10 cellular contexts compared by ENCODE assay signal in the genomic region with DNA sequence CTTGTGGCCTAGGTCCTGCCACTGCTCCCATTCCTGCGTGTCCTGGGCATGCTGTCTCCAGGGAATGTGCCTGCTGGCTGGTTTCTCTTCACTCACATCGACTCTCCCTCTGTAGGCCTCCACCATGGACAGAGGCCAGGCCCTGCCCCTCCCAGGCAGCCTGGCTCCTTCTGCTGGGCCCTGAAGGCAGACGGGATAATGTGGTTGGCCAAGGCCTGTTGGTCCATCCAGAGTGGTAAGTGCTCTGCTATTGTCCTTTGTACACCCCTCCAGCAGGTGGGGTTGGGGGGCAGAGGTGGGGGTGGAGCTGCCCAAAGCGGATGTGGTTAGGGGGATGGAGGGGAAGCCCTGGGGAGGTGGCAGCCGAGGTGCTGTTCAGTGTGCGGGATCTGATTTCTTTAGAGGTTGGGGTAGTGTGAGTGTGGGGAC. TPM values are rescaled to one million over a fixed set of nuclear protein-coding genes. Genes with fewer than 3 reads are reported as not detected.
DNase-seq lines count a peak whose midpoint lies in the region; ATAC-seq, FAIRE-seq and TF ChIP-seq lines count a peak whose summit lies in the region.
"Had no signal": no experiment of that assay in that cellular context is flagged by ENCODE, and none has a peak within 500 bp of the region (broad histone marks: within the 10 kb centered on the region; RNA-seq: fewer than 3 reads in every experiment).

No MANE protein-coding gene starts in this region.

- peaks cover 16 to 45% (median 23%) of the 10 kb centered on the region in 3 donors for H3K4me1 Mint-ChIP-seq in T-cell

- FAIRE-seq in GM12891 (lab: Jason Lieb, UNC) = peak; percentile 92

- H3K36me3 Mint-ChIP-seq in T-cell = no peaks in the 10 kb centered on the region
- H3K36me3 Mint-ChIP-seq: mesothelial cell of epicardium had no signal

- POLR2A ChIA-PET in T-cell (lab: Charles Lee) = no interaction called here

- peak; percentile 73 for DNase-seq in GM12891 (ENCODE audit: insufficient read length, low spot score)
- peak in 30 of 34 experiments; percentile 31 to 68 (median 48) for DNase-seq in T-cell
- peak; percentile 32 to 37 for DNase-seq in stimulated activated CD8-positive, alpha-beta memory T cell treated with anti-CD3 and anti-CD28 coated beads, Interleukin-15, amount 100 ng/mL, for 4 hours (ENCODE audit: low read depth in 2 of 2)

- H3K9me3 Mint-ChIP-seq in T-cell = no peaks in the 10 kb centered on the region
- H3K9me3 Mint-ChIP-seq: mesothelial cell of epicardium had no signal

- peak overlapping the region in 2 of 3 donors; percentile 49 to 56 for H3K4me3 Mint-ChIP-seq in T-cell
- H3K4me3 Mint-ChIP-seq: mesothelial cell of epicardium had no signal

- no peaks in the 10 kb centered on the region for H3K27me3 Mint-ChIP-seq in T-cell

- H3K27ac Mint-ChIP-seq in T-cell = peak overlapping the region in 1 of 2 donors; percentile 67
- H3K27ac Mint-ChIP-seq: mesothelial cell of epicardium had no signal

- TF ChIP-seq POLR2A in GM12891 (IDR thresholded peaks at IDR 0.05; ENCODE audit: low read depth, low read length) = no peak

- CTCF ChIA-PET in T-cell (lab: Charles Lee) = interaction anchor here in 1 of 2 donors (0.6 kb wide), 1 partner anchor 41 kb away, joined by 3 read pairs; no protein-coding TSS in a partner anchor

- ATAC-seq in T-cell (replicated peaks in 1 of 4) (peak; percentile 30 to 63 (median 56)), esophagus mucosa (peak; percentile 4), HG02571 (IDR thresholded peaks at IDR 0.05; ENCODE audit: unreplicated experiment) (no peak), HG03045 (IDR thresholded peaks at IDR 0.05; ENCODE audit: unreplicated experiment) (no peak), HG03520 (IDR thresholded peaks at IDR 0.05; ENCODE audit: unreplicated experiment) (no peak), HG02885 (IDR thresholded peaks at IDR 0.05; ENCODE audit: poor library complexity, unreplicated experiment) (no peak)

TF ChIP-seq in GM12891, 5 proteins besides CTCF, POLR2A, EP300 and RAD21:
- TF ChIP-seq PAX5 (IDR thresholded peaks at IDR 0.05; ENCODE audit: insufficient read depth, low read length, severe bottlenecking) (no peak), TAF1 (IDR thresholded peaks at IDR 0.05; ENCODE audit: low read depth, low read length) (no peak), POLR2AphosphoS5 (IDR thresholded peaks at IDR 0.05; ENCODE audit: low read depth, low read length) (no peak), POU2F2 (IDR thresholded peaks at IDR 0.05; ENCODE audit: low read depth, low read length) (no peak), SPI1 (IDR thresholded peaks at IDR 0.05; ENCODE audit: low read depth, low read length) (no peak)

RNA-seq across cellular contexts. Expression of gene NR4A1, which starts 9.5 kb away (rescaled TPM):
- polyA plus RNA-seq in GM12891 (2012; ENCODE audit: low read depth, missing spikeins) = 22.3 TPM
- total RNA-seq in T-cell (100 to 1,000 TPM in 1 of 5 donors, 10 to 100 TPM in 1, 1 to 10 TPM in 3; 5.9 to 103 (median 7.3) TPM), esophagus mucosa (2.0 TPM)

RNA-seq across cellular contexts. Expression of gene ATG101, which starts 28.1 kb away (rescaled TPM):
- 34.1 TPM for polyA plus RNA-seq in GM12891 (2012; ENCODE audit: low read depth, missing spikeins)
- total RNA-seq in T-cell = 10 to 100 TPM; 24.8 to 30.3 (median 25.9) TPM
- total RNA-seq in esophagus mucosa = 35.2 TPM

RNA-seq across cellular contexts. Expression of gene TAMALIN, which starts 35.0 kb away (rescaled TPM):
- 1.3 TPM for polyA plus RNA-seq in GM12891 (2012; ENCODE audit: low read depth, missing spikeins)
- total RNA-seq in T-cell (100 to 1,000 TPM in 2 of 5 donors, 10 to 100 TPM in 3; 31.7 to 480 (median 38.4) TPM), esophagus mucosa (3.9 TPM)

RNA-seq across cellular contexts. Expression of gene SMIM41, which starts 37.8 kb away (rescaled TPM):
- not detected for polyA plus RNA-seq in GM12891 (2012; ENCODE audit: low read depth, missing spikeins)
- total RNA-seq in T-cell (under 1 TPM in 1 of 5 donors, not detected in 4; 0.41 TPM), esophagus mucosa (not detected)
- total RNA-seq: activated CD8-positive, alpha-beta memory T cell treated with anti-CD3 and anti-CD28 coated beads for 36 hours had no signal

Comparison
In these comparisons a context has a peak if more than half of its experiments do, and no peak if none do; other contexts are left out.
1. ATAC-seq: peak in T-cell (4 of 4) and esophagus mucosa (single experiment); none in HG02571 (single experiment), HG03045 (single experiment), HG03520 (single experiment) and HG02885 (single experiment).
2. Peak in every context shown above with its lines, with median percentiles within 50 percentile points of each other: DNase-seq.